14 cellular contexts compared by ENCODE assay signal in the genomic region with DNA sequence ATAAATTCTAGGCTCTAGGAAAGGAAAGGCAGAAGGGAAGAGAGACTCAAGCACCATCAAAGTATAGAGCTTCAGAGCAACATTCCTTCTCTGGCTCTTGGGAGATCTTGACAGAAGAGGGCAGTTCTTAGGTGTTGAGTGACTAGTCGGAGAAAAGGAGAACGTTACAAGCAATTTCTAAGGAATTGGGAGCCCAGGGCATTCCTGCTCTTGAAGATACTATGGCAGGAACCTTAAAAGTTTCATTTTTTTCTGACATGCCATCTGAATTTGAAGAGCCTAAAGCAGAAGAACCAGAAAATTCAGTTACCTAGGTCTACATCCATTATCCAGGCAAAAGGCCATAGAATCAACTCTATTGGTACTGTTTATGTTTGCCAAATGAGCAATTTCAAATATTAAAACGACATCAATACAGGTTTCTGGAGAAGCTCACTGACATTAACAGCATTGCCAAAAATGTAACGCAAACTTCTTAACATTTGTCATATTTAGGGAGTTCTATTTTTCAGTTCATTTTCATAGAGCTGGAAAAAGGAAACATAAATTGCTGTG.
DNase-seq lines count a peak whose midpoint lies in the region; ATAC-seq and TF ChIP-seq lines count a peak whose summit lies in the region.
"Had no signal": no experiment of that assay in that cellular context is flagged by ENCODE, and none has a peak within 500 bp of the region (broad histone marks: within the 10 kb centered on the region; RNA-seq: fewer than 3 reads in every experiment).

No MANE protein-coding gene starts in this region.

- BruUV-seq in PC-3 (replicated peaks; lab: Mats Ljungman, UMichigan): no TSS peak
- no TSS peak for BruUV-seq in OCI-LY7 (replicated peaks; lab: Mats Ljungman, UMichigan)

- no peak overlapping the region for H3K4me3 ChIP-seq in LNCaP clone FGC (ENCODE audit: low read depth, low read length)
- peak overlapping the region; percentile 23; the same call in 1 of the 2 replicates for H3K4me3 ChIP-seq in PC-3 (ENCODE audit: low read length)
- H3K4me3 ChIP-seq in left lung: no peak overlapping the region
- H3K4me3 ChIP-seq in OCI-LY7 (ENCODE audit: low read depth, low read length, poor library complexity, severe bottlenecking): no peak overlapping the region
- H3K4me3 ChIP-seq: GM23248 had no signal

- peak overlapping the region; percentile 26 for H3K27ac Mint-ChIP-seq in type B pancreatic cell
- H3K27ac Mint-ChIP-seq: CD8-positive, alpha-beta T cell had no signal

- H3K9me3 Mint-ChIP-seq in type B pancreatic cell: peaks cover 5% of the 10 kb centered on the region
- H3K9me3 Mint-ChIP-seq: CD8-positive, alpha-beta T cell had no signal

- POLR2A ChIA-PET in PC-3 (lab: Charles Lee; ENCODE audit: unreplicated experiment): interaction anchor here (0.6 kb wide), 2 partner anchors 29 to 257 kb away, joined by 3 to 4 read pairs; no protein-coding TSS in a partner anchor
- POLR2A ChIA-PET in OCI-LY7 (lab: Charles Lee): interaction anchor here (0.7 kb wide), 1 partner anchor 353 kb away, joined by 3 read pairs; no protein-coding TSS in a partner anchor

- intact Hi-C loops in PC-3 (cut with micrococcal nuclease) (loop anchor here (2.0 kb wide), 1 partner anchor 50 kb away; no protein-coding TSS in a partner anchor), left lung (cut with DNase I) (no loop called here), OCI-LY7 (cut with micrococcal nuclease; ENCODE audit: unreplicated experiment) (no loop called here)

- H3K36me3 ChIP-seq in PC-3 (ENCODE audit: low read depth, low read length) (no peaks in the 10 kb centered on the region), left lung (no peaks in the 10 kb centered on the region), OCI-LY7 (ENCODE audit: insufficient read depth, low read length) (no peaks in the 10 kb centered on the region)

- no peaks in the 10 kb centered on the region for H3K9me2 ChIP-seq in PC-3 (replicated peaks; ENCODE audit: low read length)
- no peaks in the 10 kb centered on the region for H3K9me2 ChIP-seq in OCI-LY7 (ENCODE audit: insufficient read depth, low read length)

- no peaks in the 10 kb centered on the region for H3K79me2 ChIP-seq in PC-3 (ENCODE audit: low read length)
- H3K79me2 ChIP-seq in OCI-LY7 (ENCODE audit: insufficient read depth, low read depth, low read length): no peaks in the 10 kb centered on the region

- peak; percentile 69 for ATAC-seq in PC-3
- ATAC-seq in left lung: peak; percentile 66
- ATAC-seq: CD8-positive, alpha-beta T cell had no signal

- CTCF ChIA-PET in PC-3 (lab: Charles Lee): interaction anchor here (0.6 kb wide), 1 partner anchor 209 kb away, joined by 4 read pairs; no protein-coding TSS in a partner anchor
- CTCF ChIA-PET in OCI-LY7 (lab: Charles Lee; ENCODE audit: unreplicated experiment): no interaction called here

- TF ChIP-seq CTCF in LNCaP clone FGC (IDR thresholded peaks at IDR 0.05; ENCODE audit: control insufficient read depth, extremely low read depth, insufficient read depth) (no peak), PC-3 (conservative IDR thresholded peaks at IDR 0.05; ENCODE audit: low read depth, low read length) (no peak), left lung (IDR thresholded peaks at IDR 0.05) (no peak), type B pancreatic cell (conservative IDR thresholded peaks at IDR 0.05) (no peak), OCI-LY7 (conservative IDR thresholded peaks at IDR 0.05; ENCODE audit: low read length) (no peak)

- H3K4me2 ChIP-seq in PC-3 (ENCODE audit: low read length) (peak overlapping the region; percentile 74), OCI-LY7 (ENCODE audit: low read length) (no peak overlapping the region)

- no peak overlapping the region for H3K9ac ChIP-seq in PC-3 (ENCODE audit: low read length)
- H3K9ac ChIP-seq: GM23248 had no signal

- H3F3A ChIP-seq in PC-3 (ENCODE audit: low read length, unreplicated experiment): no peaks in the 10 kb centered on the region

- H3K9me3 ChIP-seq in PC-3 (ENCODE audit: low read length) (no peaks in the 10 kb centered on the region), left lung (no peaks in the 10 kb centered on the region), OCI-LY7 (ENCODE audit: low read length) (no peaks in the 10 kb centered on the region)
- H3K9me3 ChIP-seq: Caco-2 had no signal

- peak overlapping the region; percentile 21 for H3K4me3 Mint-ChIP-seq in type B pancreatic cell
- H3K4me3 Mint-ChIP-seq: CD8-positive, alpha-beta T cell had no signal

- no peaks in the 10 kb centered on the region for H3K36me3 Mint-ChIP-seq in type B pancreatic cell
- H3K36me3 Mint-ChIP-seq: CD8-positive, alpha-beta T cell had no signal

- H3K27me3 Mint-ChIP-seq in type B pancreatic cell: no peaks in the 10 kb centered on the region

- H3K4me1 ChIP-seq in PC-3 (ENCODE audit: insufficient read depth, low read length) (peaks cover 49% of the 10 kb centered on the region), left lung (no peaks in the 10 kb centered on the region), OCI-LY7 (ENCODE audit: insufficient read depth, low read length, poor library complexity, severe bottlenecking) (no peaks in the 10 kb centered on the region)
- H3K4me1 ChIP-seq: Caco-2 had no signal

- peak overlapping the region; percentile 52 for H3K27ac ChIP-seq in PC-3 (ENCODE audit: low read length)
- no peak overlapping the region for H3K27ac ChIP-seq in left lung
- no peak overlapping the region for H3K27ac ChIP-seq in OCI-LY7 (ENCODE audit: low read depth, low read length, poor library complexity, severe bottlenecking)
- H3K27ac ChIP-seq: GM23248 had no signal

- peaks cover 10% of the 10 kb centered on the region for H3K4me1 Mint-ChIP-seq in type B pancreatic cell (ENCODE audit: unreplicated experiment)

- H2AFZ ChIP-seq in PC-3 (ENCODE audit: low read length) (peak overlapping the region; percentile 39), OCI-LY7 (ENCODE audit: low read length) (no peak overlapping the region)
- H2AFZ ChIP-seq: GM23248 had no signal

- H3K27me3 ChIP-seq in PC-3 (ENCODE audit: low read length) (no peaks in the 10 kb centered on the region), left lung (no peaks in the 10 kb centered on the region)

- H4K20me1 ChIP-seq in PC-3 (ENCODE audit: low read length): no peaks in the 10 kb centered on the region
- no peaks in the 10 kb centered on the region for H4K20me1 ChIP-seq in OCI-LY7 (ENCODE audit: insufficient read depth, low read length)

- DNase-seq in LNCaP clone FGC (ENCODE audit: low read depth) (peak; percentile 34), PC-3 (peak; percentile 84), left lung (no peak), type B pancreatic cell (ENCODE audit: extremely low spot score, unreplicated experiment) (no peak), DMS114 treated with DMSO at 0.1 percent for 48 hours (lab: John Stamatoyannopoulos, UW; ENCODE audit: unreplicated experiment) (no peak), OCI-LY7 (ENCODE audit: low spot score) (no peak), SKM-1 (lab: John Stamatoyannopoulos, UW; ENCODE audit: unreplicated experiment) (no peak)
- DNase-seq: C1 segment of cervical spinal cord; Caco-2; CD8-positive, alpha-beta T cell; DND-41; GM23248; H7; HCEC 1CT had no signal

Comparison
In these comparisons a context has a peak if more than half of its experiments do, and no peak if none do; other contexts are left out.
1. DNase-seq: peak in LNCaP clone FGC (single experiment) and PC-3 (single experiment); none in left lung (0 of 2), type B pancreatic cell (single experiment), DMS114 treated with DMSO at 0.1 percent for 48 hours (single experiment), OCI-LY7 (single experiment) and SKM-1 (single experiment).